In genomic region chr11:100741866-100742625, GRCh38 we compare ENCODE assay signal across 15 cellular contexts. TPM values are rescaled to one million over a fixed set of nuclear protein-coding genes. Genes with fewer than 3 reads are reported as not detected.
DNase-seq lines count a peak whose midpoint lies in the region; ATAC-seq, FAIRE-seq and TF ChIP-seq lines count a peak whose summit lies in the region.
"Had no signal": no experiment of that assay in that cellular context is flagged by ENCODE, and none has a peak within 500 bp of the region (broad histone marks: within the 10 kb centered on the region; RNA-seq: fewer than 3 reads in every experiment).

No MANE protein-coding gene starts in this region.

- H3K4me1 ChIP-seq in H9 (ENCODE audit: insufficient read depth, low read length): peaks cover 12% of the 10 kb centered on the region; the same call in 1 of the 2 replicates

- FAIRE-seq in GM12892 (lab: Jason Lieb, UNC): peak; percentile 44

- ATAC-seq in left colon: no peak
- ATAC-seq in activated naive CD8-positive, alpha-beta T cell treated with anti-CD3 and anti-CD28 coated beads, Interleukin-2, amount 50 U/mL, for 24 hours: no peak
- ATAC-seq: stimulated activated naive CD8-positive, alpha-beta T cell treated with anti-CD3 and anti-CD28 coated beads, Interleukin-15, Interleukin-2, amounts not matched to agents 100 U/mL and 50 U/mL, for 24 hours had no signal

- no peak overlapping the region for H2BK120ac ChIP-seq in H9 (ENCODE audit: low read depth, low read length, poor library complexity, severe bottlenecking)

- peaks cover 5% of the 10 kb centered on the region for H3K79me1 ChIP-seq in H9 (ENCODE audit: insufficient read depth, low read depth, low read length, poor library complexity, severe bottlenecking)

- no peak overlapping the region for H3K23ac ChIP-seq in H9 (ENCODE audit: insufficient read length, low read depth, low read length)

- peaks cover 91 to 92% of the 10 kb centered on the region in 2 experiments for H3K4me1 Mint-ChIP-seq in H9
- H3K4me1 Mint-ChIP-seq in activated naive CD8-positive, alpha-beta T cell treated with anti-CD3 and anti-CD28 coated beads, Interleukin-2, amount 50 U/mL, for 24 hours: peaks cover 3% of the 10 kb centered on the region

- no peak overlapping the region for H3K56ac ChIP-seq in H9 (ENCODE audit: insufficient read length, low read depth, low read length)

- no peak overlapping the region for H3K18ac ChIP-seq in H9 (ENCODE audit: insufficient read length, low read depth, low read length)

- no peak overlapping the region for H2BK12ac ChIP-seq in H9 (ENCODE audit: insufficient read length, low read depth, low read length)

- intact Hi-C loops in left colon (cut with DNase I, micrococcal nuclease): no loop called here

- no peak for TF ChIP-seq POLR2A in GM12892 (IDR thresholded peaks at IDR 0.05; ENCODE audit: low read depth, low read length)

- H4K5ac ChIP-seq in H9 (ENCODE audit: insufficient read length, low read depth, low read length): no peak overlapping the region

- no peak overlapping the region for H3T11ph ChIP-seq in H9 (ENCODE audit: low read length)

- no peak overlapping the region for H2AFZ ChIP-seq in H9 (ENCODE audit: low read length)

- H2AK5ac ChIP-seq in H9 (ENCODE audit: insufficient read length, low read length): peak overlapping the region; percentile 19

- no peak overlapping the region for H2BK20ac ChIP-seq in H9 (ENCODE audit: low read depth, low read length, poor library complexity, severe bottlenecking)

- H3K23me2 ChIP-seq in H9 (ENCODE audit: insufficient read length, low read depth, low read length, poor library complexity, severe bottlenecking): no peaks in the 10 kb centered on the region

- no peak overlapping the region for H4K91ac ChIP-seq in H9 (ENCODE audit: insufficient read length, low read depth, low read length)

- H3K9me3 Mint-ChIP-seq in H9: 0 out of 5 replicates have a peak, but pooled peaks cover 0 to 3% of the 10 kb centered on the region in 2 experiments
- H3K9me3 Mint-ChIP-seq in activated naive CD8-positive, alpha-beta T cell treated with anti-CD3 and anti-CD28 coated beads, Interleukin-2, amount 50 U/mL, for 24 hours: no peaks in the 10 kb centered on the region

- H3K79me2 ChIP-seq in H9 (ENCODE audit: insufficient read depth, low read length): no peaks in the 10 kb centered on the region; the same call in 1 of the 2 replicates

- no CpG with 5 or more reads among the region's 5 CpGs for WGBS in H9 (ENCODE audit: extremely low coverage, insufficient read length, low lambda C conversion rate)

- H3K4me2 ChIP-seq in H9 (ENCODE audit: insufficient read depth, insufficient read length, low read length): no peak overlapping the region

- no peak for DNase-seq in GM12892 (ENCODE audit: insufficient read length)
- no peak for DNase-seq in H9
- peak; percentile 44 for DNase-seq in KG1 (lab: John Stamatoyannopoulos, UW)
- DNase-seq in globus pallidus (ENCODE audit: low spot score): peak; percentile 10
- no peak for DNase-seq in hepatic stellate cell (ENCODE audit: low spot score)
- DNase-seq in left colon: no peak
- no peak for DNase-seq in activated naive CD8-positive, alpha-beta T cell treated with anti-CD3 and anti-CD28 coated beads, Interleukin-2, amount 50 U/mL, for 24 hours
- no peak for DNase-seq in DMS53 treated with DMSO at 0.1 percent for 48 hours (lab: John Stamatoyannopoulos, UW; ENCODE audit: unreplicated experiment)
- DNase-seq: activated B cell treated with CpG ODN at 0.5 μM for 24 hours; DMS79; NCI-H1436 treated with DMSO at 0.1 percent for 48 hours; NCI-H524; SJCRH30; stimulated activated CD4-positive, alpha-beta T cell treated with anti-CD3 and anti-CD28 coated beads, Interleukin-4, amount 100 ng/mL, for 24 hours; stimulated activated naive CD8-positive, alpha-beta T cell treated with anti-CD3 and anti-CD28 coated beads, Interleukin-15, Interleukin-2, amounts not matched to agents 100 U/mL and 50 U/mL, for 24 hours had no signal

- no peak overlapping the region for H3K4me3 Mint-ChIP-seq in H9
- H3K4me3 Mint-ChIP-seq in activated naive CD8-positive, alpha-beta T cell treated with anti-CD3 and anti-CD28 coated beads, Interleukin-2, amount 50 U/mL, for 24 hours: no peak overlapping the region

- peaks cover 5 to 17% (median 13%) of the 10 kb centered on the region in 3 experiments; a peak in 6 of 7 replicates for H3K36me3 Mint-ChIP-seq in H9 (ENCODE audit: insufficient read depth in 1 of 3, low read depth in 3 of 3)
- no peaks in the 10 kb centered on the region for H3K36me3 Mint-ChIP-seq in activated naive CD8-positive, alpha-beta T cell treated with anti-CD3 and anti-CD28 coated beads, Interleukin-2, amount 50 U/mL, for 24 hours (ENCODE audit: low read depth)

- H4K20me1 ChIP-seq in H9 (ENCODE audit: control insufficient read depth, insufficient read depth, insufficient read length): no peaks in the 10 kb centered on the region

- TF ChIP-seq CTCF in H9 (conservative IDR thresholded peaks at IDR 0.05): no peak

- H2BK5ac ChIP-seq in H9 (ENCODE audit: insufficient read length, low read length): no peak overlapping the region

- H3K9ac ChIP-seq in H9 (ENCODE audit: extremely low read depth, insufficient read length, low read length): no peak overlapping the region

- H2BK15ac ChIP-seq in H9 (ENCODE audit: low read depth, low read length): no peak overlapping the region

- H3K9me3 ChIP-seq in H9 (ENCODE audit: control insufficient read depth, low read depth, low read length): no peaks in the 10 kb centered on the region
- H3K9me3 ChIP-seq: SJCRH30 had no signal

- no peak overlapping the region for H3K27ac ChIP-seq in H9 (ENCODE audit: insufficient read length, low read depth, low read length)
- H3K27ac ChIP-seq: SJCRH30 had no signal

- H3K27ac Mint-ChIP-seq in H9: peak overlapping the region; percentile 34 to 90 (median 75); a peak in 6 of 7 replicates
- no peak overlapping the region for H3K27ac Mint-ChIP-seq in activated naive CD8-positive, alpha-beta T cell treated with anti-CD3 and anti-CD28 coated beads, Interleukin-2, amount 50 U/mL, for 24 hours

- H3K14ac ChIP-seq in H9 (ENCODE audit: insufficient read depth, low read length): no peak overlapping the region

- H3K27me3 Mint-ChIP-seq in H9 (ENCODE audit: low read depth): no peaks in the 10 kb centered on the region
- no peaks in the 10 kb centered on the region for H3K27me3 Mint-ChIP-seq in activated naive CD8-positive, alpha-beta T cell treated with anti-CD3 and anti-CD28 coated beads, Interleukin-2, amount 50 U/mL, for 24 hours
- H3K27me3 Mint-ChIP-seq: activated B cell treated with CpG ODN at 0.5 μM for 24 hours had no signal

- H3K4ac ChIP-seq in H9 (ENCODE audit: low read depth, low read length): no peak overlapping the region

- no peak overlapping the region for H4K8ac ChIP-seq in H9 (replicated peaks; ENCODE audit: insufficient read length, low read depth, low read length)

- no peaks in the 10 kb centered on the region for H3K27me3 ChIP-seq in H9 (ENCODE audit: insufficient read depth, low read length)
- H3K27me3 ChIP-seq: SJCRH30 had no signal

RNA-seq across cellular contexts. Expression of gene ARHGAP42, which starts 55.0 kb away (rescaled TPM):
- 1.3 TPM for polyA plus RNA-seq in GM12892 (2012; ENCODE audit: missing spikeins)
- total RNA-seq in H9 (2021) (35.5 and 39.1 TPM in 2 replicates), left colon (10 to 100 TPM; 29.0 to 44.8 TPM)

Comparison
In these comparisons a context has a peak if more than half of its experiments do, and no peak if none do; other contexts are left out.
1. DNase-seq: peak in KG1 (single experiment) and globus pallidus (single experiment); none in GM12892 (single experiment), H9 (single experiment), hepatic stellate cell (single experiment), left colon (0 of 2), activated naive CD8-positive, alpha-beta T cell treated with anti-CD3 and anti-CD28 coated beads, Interleukin-2, amount 50 U/mL, for 24 hours (single experiment) and DMS53 treated with DMSO at 0.1 percent for 48 hours (single experiment).